Comparison of ENCODE assay signal across 12 cellular contexts in the genomic region with DNA sequence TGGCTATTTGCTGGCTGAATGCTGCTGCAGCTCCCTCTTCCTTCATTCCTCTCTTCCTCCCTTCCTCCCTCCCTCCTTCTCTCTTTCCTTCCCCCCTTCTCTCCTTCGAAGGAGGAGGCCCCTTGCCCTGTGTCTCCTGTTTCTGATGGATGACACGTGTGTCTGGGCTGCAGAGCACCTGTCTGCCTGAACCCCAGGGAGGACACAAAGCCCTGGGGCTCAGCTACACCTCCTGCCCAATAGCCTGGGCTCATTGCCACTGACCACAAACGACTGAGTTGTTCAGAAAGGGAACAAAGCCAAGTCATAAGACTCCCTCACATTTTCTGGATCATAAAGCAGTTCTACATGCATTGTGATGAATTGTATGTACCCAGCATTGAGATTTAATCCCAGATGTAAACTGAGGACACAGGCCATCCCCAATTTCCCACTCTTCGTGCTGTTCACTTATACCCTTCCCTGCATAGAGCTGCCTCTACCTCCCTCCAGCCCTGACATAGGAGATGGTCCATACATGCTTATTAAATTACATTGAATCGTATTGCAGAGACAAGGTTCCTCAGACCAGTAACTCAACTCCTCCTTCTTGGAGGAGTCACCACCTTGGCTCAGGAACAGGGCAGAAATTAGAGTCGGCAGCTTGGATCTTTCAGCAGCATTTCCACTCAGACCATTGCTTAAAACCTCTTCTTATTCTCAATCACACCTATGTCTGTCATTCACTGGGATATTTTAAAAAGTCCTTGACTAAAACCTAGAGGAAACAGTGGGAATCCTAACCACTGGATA. TPM values are rescaled to one million over a fixed set of nuclear protein-coding genes. Genes with fewer than 3 reads are reported as not detected.
DNase-seq lines count a peak whose midpoint lies in the region; ATAC-seq lines count a peak whose summit lies in the region.
"Had no signal": no experiment of that assay in that cellular context is flagged by ENCODE, and none has a peak within 500 bp of the region (broad histone marks: within the 10 kb centered on the region; RNA-seq: fewer than 3 reads in every experiment).

No MANE protein-coding gene starts in this region.

- ATAC-seq in GM18519 (IDR thresholded peaks at IDR 0.05; ENCODE audit: low FRiP score, unreplicated experiment): no peak
- ATAC-seq in activated CD8-positive, alpha-beta T cell treated with anti-CD3 and anti-CD28 coated beads, Interleukin-2, amount 10 ng/mL, durations not matched to agents 7 days and 5 days: no peak

- DNase-seq in AML-193 (lab: John Stamatoyannopoulos, UW) (peak; percentile 70 to 72), LHCN-M2 (ENCODE audit: low read depth) (peak; percentile 88), astrocyte of the hippocampus (ENCODE audit: low read depth, low spot score) (peak; percentile 82), iris pigment epithelial cell (ENCODE audit: low read depth) (peak; percentile 76), NCI-H524 treated with DMSO at 0.1 percent for 48 hours (lab: John Stamatoyannopoulos, UW) (no peak)
- no peak for DNase-seq in activated CD8-positive, alpha-beta memory T cell treated with anti-CD3 and anti-CD28 coated beads for 24 hours
- no peak for DNase-seq in activated CD8-positive, alpha-beta T cell treated with anti-CD3 and anti-CD28 coated beads, Interleukin-2, amount 10 ng/mL, durations not matched to agents 7 days and 5 days
- DNase-seq: NCI-H1436 had no signal

- POLR2A ChIA-PET in activated CD8-positive, alpha-beta T cell treated with anti-CD3 and anti-CD28 coated beads, Interleukin-2, amount 10 ng/mL, durations not matched to agents 7 days and 5 days (lab: Charles Lee): no interaction called here

- H3K36me3 Mint-ChIP-seq in activated CD8-positive, alpha-beta T cell treated with anti-CD3 and anti-CD28 coated beads, Interleukin-2, amount 10 ng/mL, durations not matched to agents 7 days and 5 days (ENCODE audit: low read depth): no peaks in the 10 kb centered on the region

- H3K27me3 Mint-ChIP-seq in activated CD8-positive, alpha-beta T cell treated with anti-CD3 and anti-CD28 coated beads, Interleukin-2, amount 10 ng/mL, durations not matched to agents 7 days and 5 days (ENCODE audit: low read depth): peaks cover 9% of the 10 kb centered on the region

- CTCF ChIA-PET in activated CD8-positive, alpha-beta T cell treated with anti-CD3 and anti-CD28 coated beads, Interleukin-2, amount 10 ng/mL, durations not matched to agents 7 days and 5 days (lab: Charles Lee): no interaction called here

- no peak overlapping the region for H3K4me3 Mint-ChIP-seq in activated CD8-positive, alpha-beta T cell treated with anti-CD3 and anti-CD28 coated beads, Interleukin-2, amount 10 ng/mL, durations not matched to agents 7 days and 5 days

- no peak overlapping the region for H3K27ac Mint-ChIP-seq in activated CD8-positive, alpha-beta T cell treated with anti-CD3 and anti-CD28 coated beads, Interleukin-2, amount 10 ng/mL, durations not matched to agents 7 days and 5 days
- H3K27ac Mint-ChIP-seq: activated T-helper 2 cell treated with anti-CD3 and anti-CD28 coated beads, Interferon-gamma antibody, Interleukin-2, Interleukin-4, amounts not matched to agents 10 μg/mL and 5 μg/mL and 100 μg/mL, durations not matched to agents 14 hours and 24 hours and 36 hours had no signal

- peaks cover 4% of the 10 kb centered on the region for H3K4me1 Mint-ChIP-seq in activated CD8-positive, alpha-beta T cell treated with anti-CD3 and anti-CD28 coated beads, Interleukin-2, amount 10 ng/mL, durations not matched to agents 7 days and 5 days (ENCODE audit: low read depth)

- no peaks in the 10 kb centered on the region for H3K9me3 Mint-ChIP-seq in activated CD8-positive, alpha-beta T cell treated with anti-CD3 and anti-CD28 coated beads, Interleukin-2, amount 10 ng/mL, durations not matched to agents 7 days and 5 days (ENCODE audit: insufficient read depth)
- H3K9me3 Mint-ChIP-seq: activated T-helper 2 cell treated with anti-CD3 and anti-CD28 coated beads, Interferon-gamma antibody, Interleukin-2, Interleukin-4, amounts not matched to agents 10 μg/mL and 5 μg/mL and 100 μg/mL, durations not matched to agents 14 hours and 24 hours and 36 hours had no signal

RNA-seq across cellular contexts. Expression of gene CSRP3, which starts 1.2 kb away (rescaled TPM):
- total RNA-seq in LHCN-M2 (2014; rRNA removed): 0.32 and 0.46 TPM in 2 replicates
- polyA plus RNA-seq in LHCN-M2 (2012): 0.45 TPM
- total RNA-seq in activated CD8-positive, alpha-beta T cell treated with anti-CD3 and anti-CD28 coated beads, Interleukin-2, amount 10 ng/mL, durations not matched to agents 7 days and 5 days: not detected
- total RNA-seq: activated T-helper 2 cell treated with anti-CD3 and anti-CD28 coated beads, Interferon-gamma antibody, Interleukin-2, Interleukin-4, amounts not matched to agents 10 μg/mL and 5 μg/mL and 100 μg/mL, durations not matched to agents 14 hours and 24 hours and 36 hours; T-helper 2 cell treated with Interferon-gamma antibody and Interleukin-4, amounts not matched to agents 100 ng/mL and 5 ng/mL, for 36 hours had no signal
- polyA plus RNA-seq: neural cell had no signal

RNA-seq across cellular contexts. Expression of gene E2F8, which starts 40.1 kb away (rescaled TPM):
- total RNA-seq in LHCN-M2 (2014; rRNA removed): 3.0 and 4.9 TPM in 2 replicates
- 1.2 TPM for polyA plus RNA-seq in LHCN-M2 (2012)
- total RNA-seq in activated CD8-positive, alpha-beta T cell treated with anti-CD3 and anti-CD28 coated beads, Interleukin-2, amount 10 ng/mL, durations not matched to agents 7 days and 5 days: 10 to 100 TPM; 44.4 to 46.5 TPM

Comparison
In these comparisons a context has a peak if more than half of its experiments do, and no peak if none do; other contexts are left out.
1. DNase-seq: peak in AML-193 (2 of 2), LHCN-M2 (single experiment), astrocyte of the hippocampus (single experiment) and iris pigment epithelial cell (single experiment); none in NCI-H524 treated with DMSO at 0.1 percent for 48 hours (single experiment), activated CD8-positive, alpha-beta memory T cell treated with anti-CD3 and anti-CD28 coated beads for 24 hours (single experiment) and activated CD8-positive, alpha-beta T cell treated with anti-CD3 and anti-CD28 coated beads, Interleukin-2, amount 10 ng/mL, durations not matched to agents 7 days and 5 days (single experiment).